11 cellular contexts compared by ENCODE assay signal in the genomic region with DNA sequence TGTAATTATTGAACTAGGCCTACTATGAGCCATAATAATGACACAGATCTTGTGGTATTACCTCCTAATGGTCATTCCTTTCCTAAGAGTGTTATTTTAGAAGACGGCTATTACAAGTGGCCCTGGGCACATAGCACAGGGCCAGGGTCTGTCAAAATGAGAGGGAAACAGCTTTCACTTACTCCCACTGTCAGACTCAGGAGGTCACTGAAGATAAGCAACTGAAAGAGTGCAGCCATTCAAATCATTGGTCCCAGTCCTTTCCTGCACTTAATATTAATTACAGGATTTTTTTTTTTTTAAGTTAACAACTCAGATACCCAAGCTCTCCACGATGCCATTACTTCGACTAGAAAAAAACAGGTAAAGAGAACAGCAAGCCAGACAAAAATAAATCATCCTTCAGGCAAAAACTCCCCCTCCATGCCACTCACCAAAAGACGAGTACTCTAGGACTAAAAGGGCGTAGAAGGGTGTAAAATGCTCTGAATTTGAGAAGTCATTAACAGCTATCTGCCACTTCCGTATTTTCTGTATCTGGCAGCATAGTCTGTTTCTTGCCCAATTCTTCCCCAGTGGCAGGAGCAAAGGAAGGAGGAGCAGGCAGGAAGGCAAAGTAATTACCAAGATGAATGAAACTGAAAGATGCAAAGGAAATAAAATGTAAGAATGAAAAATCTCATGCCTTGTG.
DNase-seq lines count a peak whose midpoint lies in the region; FAIRE-seq and TF ChIP-seq lines count a peak whose summit lies in the region.
"Had no signal": no experiment of that assay in that cellular context is flagged by ENCODE, and none has a peak within 500 bp of the region (broad histone marks: within the 10 kb centered on the region; RNA-seq: fewer than 3 reads in every experiment).

No MANE protein-coding gene starts in this region.

- peaks cover 36 to 100% (median 93%) of the 10 kb centered on the region in 10 experiments for H3K4me1 ChIP-seq in BLaER1 treated with 17β-estradiol and CSF1 and Interleukin-3, amounts not matched to agents 10 nM and 100 nM
- peaks cover 63% of the 10 kb centered on the region for H3K4me1 ChIP-seq in astrocyte (ENCODE audit: insufficient read depth, low read length)

- H3K27ac ChIP-seq in BLaER1 treated with 17β-estradiol and CSF1 and Interleukin-3, amounts not matched to agents 10 nM and 100 nM = peak overlapping the region in 9 of 11 experiments; percentile 29 to 74 (median 61); a peak in 17 of 22 replicates
- H3K27ac ChIP-seq in astrocyte (ENCODE audit: low read depth, low read length) = no peak overlapping the region
- H3K27ac ChIP-seq: uterus had no signal

- DNase-seq in NB4 (ENCODE audit: low read depth) (peak; percentile 68), astrocyte (ENCODE audit: low read depth) (no peak), mesothelial cell of epicardium (ENCODE audit: low spot score in 2 of 2, unreplicated experiment in 2 of 2) (no peak), NCI-H226 (no peak), H4 (ENCODE audit: low spot score) (no peak)
- no peak for DNase-seq in stimulated activated naive CD4-positive, alpha-beta T cell (lab: John Stamatoyannopoulos, UW)
- no peak for DNase-seq in central memory CD4-positive, alpha-beta T cell
- DNase-seq: CD4-positive, CD25-positive, alpha-beta regulatory T cell; uterus had no signal

- peak overlapping the region in 7 of 11 experiments; percentile 9 to 37 (median 32); a peak in 9 of 22 replicates for H3K9ac ChIP-seq in BLaER1 treated with 17β-estradiol and CSF1 and Interleukin-3, amounts not matched to agents 10 nM and 100 nM
- H3K9ac ChIP-seq in astrocyte (ENCODE audit: low read length) = no peak overlapping the region

- peaks cover 0 to 85% (median 0%) of the 10 kb centered on the region in 11 experiments; a peak in 7 of 22 replicates for H3K27me3 ChIP-seq in BLaER1 treated with 17β-estradiol and CSF1 and Interleukin-3, amounts not matched to agents 10 nM and 100 nM
- H3K27me3 ChIP-seq in astrocyte (ENCODE audit: insufficient read depth, low read length) = no peaks in the 10 kb centered on the region
- H3K27me3 ChIP-seq: uterus had no signal

- peaks cover 0 to 100% (median 12%) of the 10 kb centered on the region in 11 experiments; a peak in 14 of 22 replicates for H4K20me1 ChIP-seq in BLaER1 treated with 17β-estradiol and CSF1 and Interleukin-3, amounts not matched to agents 10 nM and 100 nM
- no peaks in the 10 kb centered on the region for H4K20me1 ChIP-seq in astrocyte (ENCODE audit: insufficient read depth, low read length)

- H3K27ac Mint-ChIP-seq in astrocyte (ENCODE audit: unreplicated experiment) = peak overlapping the region; percentile 92
- peak overlapping the region; percentile 66 for H3K27ac Mint-ChIP-seq in mesothelial cell of epicardium

- FAIRE-seq in astrocyte (lab: Jason Lieb, UNC) = no peak

- TF ChIP-seq POLR2A in NB4 (IDR thresholded peaks at IDR 0.05; ENCODE audit: extremely low read depth, insufficient read length) = no peak

- H3K4me3 Mint-ChIP-seq in astrocyte (ENCODE audit: unreplicated experiment) (no peak overlapping the region), mesothelial cell of epicardium (no peak overlapping the region)
- H3K4me3 Mint-ChIP-seq: CD4-positive, CD25-positive, alpha-beta regulatory T cell had no signal

- TF ChIP-seq CTCF in NB4 (IDR thresholded peaks at IDR 0.05; ENCODE audit: low read depth, low read length) (no peak), astrocyte (IDR thresholded peaks at IDR 0.05; ENCODE audit: insufficient read depth, low read depth, low read length) (no peak), mesothelial cell of epicardium (IDR thresholded peaks at IDR 0.05; ENCODE audit: unreplicated experiment) (no peak)

- H3K4me3 ChIP-seq in BLaER1 treated with 17β-estradiol and CSF1 and Interleukin-3, amounts not matched to agents 10 nM and 100 nM = no peak overlapping the region
- H3K4me3 ChIP-seq in NB4 (ENCODE audit: low read depth, low read length) = no peak overlapping the region
- H3K4me3 ChIP-seq in astrocyte (ENCODE audit: insufficient read depth, low read depth, low read length) = no peak overlapping the region
- H3K4me3 ChIP-seq: prostate gland, uterus had no signal

- no peaks in the 10 kb centered on the region for H3K9me3 Mint-ChIP-seq in astrocyte (ENCODE audit: unreplicated experiment)
- no peaks in the 10 kb centered on the region for H3K9me3 Mint-ChIP-seq in mesothelial cell of epicardium

- H3K27me3 Mint-ChIP-seq in astrocyte (ENCODE audit: low read depth, unreplicated experiment) = no peaks in the 10 kb centered on the region
- no peaks in the 10 kb centered on the region for H3K27me3 Mint-ChIP-seq in mesothelial cell of epicardium (ENCODE audit: low read depth)

- H2AFZ ChIP-seq in astrocyte (ENCODE audit: low read depth, low read length) = no peak overlapping the region

- peaks cover 0 to 58% (median 4%) of the 10 kb centered on the region in 11 experiments; a peak in 5 of 22 replicates for H3K36me3 ChIP-seq in BLaER1 treated with 17β-estradiol and CSF1 and Interleukin-3, amounts not matched to agents 10 nM and 100 nM
- no peaks in the 10 kb centered on the region for H3K36me3 ChIP-seq in astrocyte (ENCODE audit: insufficient read depth, low read length)
- H3K36me3 ChIP-seq: prostate gland, uterus had no signal

- H3K4me1 Mint-ChIP-seq in astrocyte (ENCODE audit: low read depth, unreplicated experiment) (peaks cover 59% of the 10 kb centered on the region), mesothelial cell of epicardium (peaks cover 61% of the 10 kb centered on the region)
- H3K4me1 Mint-ChIP-seq: CD4-positive, CD25-positive, alpha-beta regulatory T cell had no signal

- no peaks in the 10 kb centered on the region for H3K9me3 ChIP-seq in BLaER1 treated with 17β-estradiol and CSF1 and Interleukin-3, amounts not matched to agents 10 nM and 100 nM (replicated peaks in 1 of 11)
- no peaks in the 10 kb centered on the region for H3K9me3 ChIP-seq in astrocyte (ENCODE audit: insufficient read depth, low read depth, low read length)
- H3K9me3 ChIP-seq: prostate gland, uterus had no signal

- no peaks in the 10 kb centered on the region for H3K36me3 Mint-ChIP-seq in astrocyte (ENCODE audit: low read depth, unreplicated experiment)
- H3K36me3 Mint-ChIP-seq in mesothelial cell of epicardium = no peaks in the 10 kb centered on the region
- H3K36me3 Mint-ChIP-seq: CD4-positive, CD25-positive, alpha-beta regulatory T cell had no signal

- H3K4me2 ChIP-seq in BLaER1 treated with 17β-estradiol and CSF1 and Interleukin-3, amounts not matched to agents 10 nM and 100 nM = peak overlapping the region; percentile 49 to 96 (median 72)
- H3K4me2 ChIP-seq in astrocyte (ENCODE audit: low read length) = no peak overlapping the region

- peaks cover 20% of the 10 kb centered on the region for H3K79me2 ChIP-seq in astrocyte (ENCODE audit: insufficient read depth, low read length)
